1 cellular context compared by ENCODE assay signal in genomic region chr16:1116693-1117077, GRCh38.
TF ChIP-seq lines count a peak whose summit lies in the region.

No MANE protein-coding gene starts in this region.

TF ChIP-seq in H1, 55 proteins besides CTCF, POLR2A, EP300 and RAD21:
- TF ChIP-seq SAP30 (IDR thresholded peaks at IDR 0.05; ENCODE audit: insufficient read depth, insufficient replicate concordance, low read length) (no peak), TAF7 (optimal IDR thresholded peaks at IDR 0.05; ENCODE audit: borderline replicate concordance, low read depth, low read length) (no peak), SIN3A (conservative IDR thresholded peaks at IDR 0.05 in 1 of 2, IDR thresholded peaks at IDR 0.05 in 1 of 2; ENCODE audit: low read depth in 1 of 2, low read length in 2 of 2) (no peak), BACH1 (IDR thresholded peaks at IDR 0.05; ENCODE audit: low read length) (no peak), HDAC2 (IDR thresholded peaks at IDR 0.05; ENCODE audit: borderline replicate concordance in 1 of 2, low read depth in 2 of 2, low read length in 2 of 2) (no peak), YY1 (IDR thresholded peaks at IDR 0.05; ENCODE audit: low read depth, low read length) (no peak), CTBP2 (IDR thresholded peaks at IDR 0.05; ENCODE audit: borderline replicate concordance, insufficient read depth, insufficient read length, low read length) (no peak), POLR2AphosphoS5 (IDR thresholded peaks at IDR 0.05; ENCODE audit: low read depth, low read length) (no peak), MAFK (IDR thresholded peaks at IDR 0.05; ENCODE audit: low read depth, low read length) (no peak), TCF12 (IDR thresholded peaks at IDR 0.05; ENCODE audit: low read depth, low read length) (no peak)
